In the genomic region with DNA sequence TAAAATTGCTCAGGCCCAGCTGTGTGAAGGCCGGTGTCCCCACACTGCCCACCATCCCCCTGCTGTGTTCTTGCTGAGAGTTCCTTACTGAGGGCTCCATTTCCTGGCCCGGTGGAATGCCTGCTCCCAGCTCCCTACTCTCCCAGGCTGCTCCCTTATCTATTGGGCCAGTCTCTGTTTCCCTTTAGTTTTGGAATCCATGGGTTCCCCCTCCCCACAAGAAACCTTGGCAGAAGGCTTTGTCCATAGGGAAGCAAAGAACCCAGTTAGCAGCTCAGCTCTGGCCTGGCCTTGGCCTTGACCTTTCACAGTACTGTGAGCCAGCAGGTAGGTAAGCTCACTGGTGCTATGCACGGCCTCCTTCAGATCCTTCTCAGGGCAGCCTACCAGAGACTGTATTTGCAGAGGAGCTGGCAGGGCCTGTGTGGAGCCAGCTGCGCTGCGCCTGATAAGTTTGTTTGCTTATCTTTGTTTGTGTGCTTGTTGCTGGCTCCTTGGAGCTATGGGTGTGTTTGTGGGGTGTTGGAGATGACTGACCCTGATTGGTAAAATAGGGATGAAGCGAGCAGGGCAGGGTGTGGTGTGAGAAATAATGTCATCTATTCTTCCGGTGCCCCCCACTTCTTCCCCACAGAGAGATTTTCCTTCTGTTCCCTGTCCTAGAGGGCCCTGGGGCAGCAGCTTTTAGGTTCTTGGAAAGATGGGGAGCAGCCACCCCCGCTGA, we compare ENCODE assay signal across 1 cellular context.
TF ChIP-seq lines count a peak whose summit lies in the region.

No MANE protein-coding gene starts in this region.

TF ChIP-seq in K562, 482 proteins besides CTCF, POLR2A, EP300 and RAD21 (continued from another document and continues in another):
- TF ChIP-seq, protein P1, sequence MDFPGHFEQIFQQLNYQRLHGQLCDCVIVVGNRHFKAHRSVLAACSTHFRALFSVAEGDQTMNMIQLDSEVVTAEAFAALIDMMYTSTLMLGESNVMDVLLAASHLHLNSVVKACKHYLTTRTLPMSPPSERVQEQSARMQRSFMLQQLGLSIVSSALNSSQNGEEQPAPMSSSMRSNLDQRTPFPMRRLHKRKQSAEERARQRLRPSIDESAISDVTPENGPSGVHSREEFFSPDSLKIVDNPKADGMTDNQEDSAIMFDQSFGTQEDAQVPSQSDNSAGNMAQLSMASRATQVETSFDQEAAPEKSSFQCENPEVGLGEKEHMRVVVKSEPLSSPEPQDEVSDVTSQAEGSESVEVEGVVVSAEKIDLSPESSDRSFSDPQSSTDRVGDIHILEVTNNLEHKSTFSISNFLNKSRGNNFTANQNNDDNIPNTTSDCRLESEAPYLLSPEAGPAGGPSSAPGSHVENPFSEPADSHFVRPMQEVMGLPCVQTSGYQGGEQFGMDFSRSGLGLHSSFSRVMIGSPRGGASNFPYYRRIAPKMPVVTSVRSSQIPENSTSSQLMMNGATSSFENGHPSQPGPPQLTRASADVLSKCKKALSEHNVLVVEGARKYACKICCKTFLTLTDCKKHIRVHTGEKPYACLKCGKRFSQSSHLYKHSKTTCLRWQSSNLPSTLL (IDR thresholded peaks at IDR 0.05), result no peak
- TF ChIP-seq, protein P2, sequence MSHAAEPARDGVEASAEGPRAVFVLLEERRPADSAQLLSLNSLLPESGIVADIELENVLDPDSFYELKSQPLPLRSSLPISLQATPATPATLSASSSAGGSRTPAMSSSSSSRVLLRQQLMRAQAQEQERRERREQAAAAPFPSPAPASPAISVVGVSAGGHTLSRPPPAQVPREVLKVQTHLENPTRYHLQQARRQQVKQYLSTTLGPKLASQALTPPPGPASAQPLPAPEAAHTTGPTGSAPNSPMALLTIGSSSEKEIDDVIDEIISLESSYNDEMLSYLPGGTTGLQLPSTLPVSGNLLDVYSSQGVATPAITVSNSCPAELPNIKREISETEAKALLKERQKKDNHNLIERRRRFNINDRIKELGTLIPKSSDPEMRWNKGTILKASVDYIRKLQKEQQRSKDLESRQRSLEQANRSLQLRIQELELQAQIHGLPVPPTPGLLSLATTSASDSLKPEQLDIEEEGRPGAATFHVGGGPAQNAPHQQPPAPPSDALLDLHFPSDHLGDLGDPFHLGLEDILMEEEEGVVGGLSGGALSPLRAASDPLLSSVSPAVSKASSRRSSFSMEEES (CRISPR knock-in tag; IDR thresholded peaks at IDR 0.05), result no peak
- TF ChIP-seq ESRRB (CRISPR knock-in tag; IDR thresholded peaks at IDR 0.05; ENCODE audit: borderline replicate concordance) (no peak), ZNF717 (CRISPR knock-in tag; IDR thresholded peaks at IDR 0.05) (no peak), ETV5 (CRISPR knock-in tag; IDR thresholded peaks at IDR 0.05; ENCODE audit: low read depth) (peak; percentile 68; the same call in 1 of the 2 replicates), ZNF174 (CRISPR knock-in tag; IDR thresholded peaks at IDR 0.05) (no peak), ZNF707 (CRISPR knock-in tag; conservative IDR thresholded peaks at IDR 0.05) (no peak), POLR2H (tag; IDR thresholded peaks at IDR 0.05; ENCODE audit: low read depth) (no peak), NFXL1 (CRISPR knock-in tag; IDR thresholded peaks at IDR 0.05) (no peak), SPI1 (IDR thresholded peaks at IDR 0.05; ENCODE audit: borderline replicate concordance, low read depth, low read length) (no peak), ZC3H4 (CRISPR knock-in tag; IDR thresholded peaks at IDR 0.05; ENCODE audit: borderline replicate concordance) (no peak; the same call in 1 of the 2 replicates), ZNF239 (CRISPR knock-in tag; IDR thresholded peaks at IDR 0.05) (no peak), ZKSCAN3 (CRISPR knock-in tag; IDR thresholded peaks at IDR 0.05) (no peak), U2AF1 (optimal IDR thresholded peaks at IDR 0.05; ENCODE audit: low read depth, low read length) (no peak), MCM2 (IDR thresholded peaks at IDR 0.05; ENCODE audit: low read depth) (no peak), CHD1 (IDR thresholded peaks at IDR 0.05; ENCODE audit: low read length) (no peak), SNIP1 (IDR thresholded peaks at IDR 0.05; ENCODE audit: low read depth) (no peak), TARDBP (IDR thresholded peaks at IDR 0.05) (peak; percentile 63; the same call in 1 of the 2 replicates), ZNF780A (CRISPR knock-in tag; IDR thresholded peaks at IDR 0.05) (no peak), ZNF212 (CRISPR knock-in tag; IDR thresholded peaks at IDR 0.05) (no peak), CBFB (CRISPR knock-in tag; IDR thresholded peaks at IDR 0.05) (no peak), ZBTB17 (CRISPR knock-in tag; IDR thresholded peaks at IDR 0.05) (no peak; the same call in 1 of the 2 replicates), ZNF644 (tag; IDR thresholded peaks at IDR 0.05; ENCODE audit: low read depth) (no peak; the same call in 1 of the 2 replicates), MYC (IDR thresholded peaks at IDR 0.05; ENCODE audit: low read depth, low read length) (peak; percentile 62), MYC (CRISPR knock-in tag; IDR thresholded peaks at IDR 0.05; ENCODE audit: borderline replicate concordance, low read depth) (no peak), U2AF2 (optimal IDR thresholded peaks at IDR 0.05; ENCODE audit: low read depth, low read length) (no peak)
- TF ChIP-seq, protein P3, sequence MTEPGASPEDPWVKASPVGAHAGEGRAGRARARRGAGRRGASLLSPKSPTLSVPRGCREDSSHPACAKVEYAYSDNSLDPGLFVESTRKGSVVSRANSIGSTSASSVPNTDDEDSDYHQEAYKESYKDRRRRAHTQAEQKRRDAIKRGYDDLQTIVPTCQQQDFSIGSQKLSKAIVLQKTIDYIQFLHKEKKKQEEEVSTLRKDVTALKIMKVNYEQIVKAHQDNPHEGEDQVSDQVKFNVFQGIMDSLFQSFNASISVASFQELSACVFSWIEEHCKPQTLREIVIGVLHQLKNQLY (CRISPR knock-in tag; conservative IDR thresholded peaks at IDR 0.05), result 0 out of 4 replicates have a peak, but pooled peaks of 1 of the 2 experiments have one; percentile 34
- TF ChIP-seq, protein P4, sequence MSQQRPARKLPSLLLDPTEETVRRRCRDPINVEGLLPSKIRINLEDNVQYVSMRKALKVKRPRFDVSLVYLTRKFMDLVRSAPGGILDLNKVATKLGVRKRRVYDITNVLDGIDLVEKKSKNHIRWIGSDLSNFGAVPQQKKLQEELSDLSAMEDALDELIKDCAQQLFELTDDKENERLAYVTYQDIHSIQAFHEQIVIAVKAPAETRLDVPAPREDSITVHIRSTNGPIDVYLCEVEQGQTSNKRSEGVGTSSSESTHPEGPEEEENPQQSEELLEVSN (IDR thresholded peaks at IDR 0.05; ENCODE audit: borderline replicate concordance in 1 of 2, extremely low read depth in 1 of 2, insufficient read depth in 1 of 2, insufficient read length in 1 of 2, low read depth in 1 of 2, low read length in 1 of 2, poor library complexity in 1 of 2, severe bottlenecking in 1 of 2), result no peak
- TF ChIP-seq, protein P5, sequence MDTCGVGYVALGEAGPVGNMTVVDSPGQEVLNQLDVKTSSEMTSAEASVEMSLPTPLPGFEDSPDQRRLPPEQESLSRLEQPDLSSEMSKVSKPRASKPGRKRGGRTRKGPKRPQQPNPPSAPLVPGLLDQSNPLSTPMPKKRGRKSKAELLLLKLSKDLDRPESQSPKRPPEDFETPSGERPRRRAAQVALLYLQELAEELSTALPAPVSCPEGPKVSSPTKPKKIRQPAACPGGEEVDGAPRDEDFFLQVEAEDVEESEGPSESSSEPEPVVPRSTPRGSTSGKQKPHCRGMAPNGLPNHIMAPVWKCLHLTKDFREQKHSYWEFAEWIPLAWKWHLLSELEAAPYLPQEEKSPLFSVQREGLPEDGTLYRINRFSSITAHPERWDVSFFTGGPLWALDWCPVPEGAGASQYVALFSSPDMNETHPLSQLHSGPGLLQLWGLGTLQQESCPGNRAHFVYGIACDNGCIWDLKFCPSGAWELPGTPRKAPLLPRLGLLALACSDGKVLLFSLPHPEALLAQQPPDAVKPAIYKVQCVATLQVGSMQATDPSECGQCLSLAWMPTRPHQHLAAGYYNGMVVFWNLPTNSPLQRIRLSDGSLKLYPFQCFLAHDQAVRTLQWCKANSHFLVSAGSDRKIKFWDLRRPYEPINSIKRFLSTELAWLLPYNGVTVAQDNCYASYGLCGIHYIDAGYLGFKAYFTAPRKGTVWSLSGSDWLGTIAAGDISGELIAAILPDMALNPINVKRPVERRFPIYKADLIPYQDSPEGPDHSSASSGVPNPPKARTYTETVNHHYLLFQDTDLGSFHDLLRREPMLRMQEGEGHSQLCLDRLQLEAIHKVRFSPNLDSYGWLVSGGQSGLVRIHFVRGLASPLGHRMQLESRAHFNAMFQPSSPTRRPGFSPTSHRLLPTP (IDR thresholded peaks at IDR 0.05; ENCODE audit: borderline replicate concordance, extremely low read depth, insufficient read length), result no peak
- TF ChIP-seq, protein P6, sequence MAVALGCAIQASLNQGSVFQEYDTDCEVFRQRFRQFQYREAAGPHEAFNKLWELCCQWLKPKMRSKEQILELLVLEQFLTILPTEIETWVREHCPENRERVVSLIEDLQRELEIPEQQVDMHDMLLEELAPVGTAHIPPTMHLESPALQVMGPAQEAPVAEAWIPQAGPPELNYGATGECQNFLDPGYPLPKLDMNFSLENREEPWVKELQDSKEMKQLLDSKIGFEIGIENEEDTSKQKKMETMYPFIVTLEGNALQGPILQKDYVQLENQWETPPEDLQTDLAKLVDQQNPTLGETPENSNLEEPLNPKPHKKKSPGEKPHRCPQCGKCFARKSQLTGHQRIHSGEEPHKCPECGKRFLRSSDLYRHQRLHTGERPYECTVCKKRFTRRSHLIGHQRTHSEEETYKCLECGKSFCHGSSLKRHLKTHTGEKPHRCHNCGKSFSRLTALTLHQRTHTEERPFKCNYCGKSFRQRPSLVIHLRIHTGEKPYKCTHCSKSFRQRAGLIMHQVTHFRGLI (CRISPR knock-in tag; IDR thresholded peaks at IDR 0.05), result no peak
- TF ChIP-seq, protein P7, sequence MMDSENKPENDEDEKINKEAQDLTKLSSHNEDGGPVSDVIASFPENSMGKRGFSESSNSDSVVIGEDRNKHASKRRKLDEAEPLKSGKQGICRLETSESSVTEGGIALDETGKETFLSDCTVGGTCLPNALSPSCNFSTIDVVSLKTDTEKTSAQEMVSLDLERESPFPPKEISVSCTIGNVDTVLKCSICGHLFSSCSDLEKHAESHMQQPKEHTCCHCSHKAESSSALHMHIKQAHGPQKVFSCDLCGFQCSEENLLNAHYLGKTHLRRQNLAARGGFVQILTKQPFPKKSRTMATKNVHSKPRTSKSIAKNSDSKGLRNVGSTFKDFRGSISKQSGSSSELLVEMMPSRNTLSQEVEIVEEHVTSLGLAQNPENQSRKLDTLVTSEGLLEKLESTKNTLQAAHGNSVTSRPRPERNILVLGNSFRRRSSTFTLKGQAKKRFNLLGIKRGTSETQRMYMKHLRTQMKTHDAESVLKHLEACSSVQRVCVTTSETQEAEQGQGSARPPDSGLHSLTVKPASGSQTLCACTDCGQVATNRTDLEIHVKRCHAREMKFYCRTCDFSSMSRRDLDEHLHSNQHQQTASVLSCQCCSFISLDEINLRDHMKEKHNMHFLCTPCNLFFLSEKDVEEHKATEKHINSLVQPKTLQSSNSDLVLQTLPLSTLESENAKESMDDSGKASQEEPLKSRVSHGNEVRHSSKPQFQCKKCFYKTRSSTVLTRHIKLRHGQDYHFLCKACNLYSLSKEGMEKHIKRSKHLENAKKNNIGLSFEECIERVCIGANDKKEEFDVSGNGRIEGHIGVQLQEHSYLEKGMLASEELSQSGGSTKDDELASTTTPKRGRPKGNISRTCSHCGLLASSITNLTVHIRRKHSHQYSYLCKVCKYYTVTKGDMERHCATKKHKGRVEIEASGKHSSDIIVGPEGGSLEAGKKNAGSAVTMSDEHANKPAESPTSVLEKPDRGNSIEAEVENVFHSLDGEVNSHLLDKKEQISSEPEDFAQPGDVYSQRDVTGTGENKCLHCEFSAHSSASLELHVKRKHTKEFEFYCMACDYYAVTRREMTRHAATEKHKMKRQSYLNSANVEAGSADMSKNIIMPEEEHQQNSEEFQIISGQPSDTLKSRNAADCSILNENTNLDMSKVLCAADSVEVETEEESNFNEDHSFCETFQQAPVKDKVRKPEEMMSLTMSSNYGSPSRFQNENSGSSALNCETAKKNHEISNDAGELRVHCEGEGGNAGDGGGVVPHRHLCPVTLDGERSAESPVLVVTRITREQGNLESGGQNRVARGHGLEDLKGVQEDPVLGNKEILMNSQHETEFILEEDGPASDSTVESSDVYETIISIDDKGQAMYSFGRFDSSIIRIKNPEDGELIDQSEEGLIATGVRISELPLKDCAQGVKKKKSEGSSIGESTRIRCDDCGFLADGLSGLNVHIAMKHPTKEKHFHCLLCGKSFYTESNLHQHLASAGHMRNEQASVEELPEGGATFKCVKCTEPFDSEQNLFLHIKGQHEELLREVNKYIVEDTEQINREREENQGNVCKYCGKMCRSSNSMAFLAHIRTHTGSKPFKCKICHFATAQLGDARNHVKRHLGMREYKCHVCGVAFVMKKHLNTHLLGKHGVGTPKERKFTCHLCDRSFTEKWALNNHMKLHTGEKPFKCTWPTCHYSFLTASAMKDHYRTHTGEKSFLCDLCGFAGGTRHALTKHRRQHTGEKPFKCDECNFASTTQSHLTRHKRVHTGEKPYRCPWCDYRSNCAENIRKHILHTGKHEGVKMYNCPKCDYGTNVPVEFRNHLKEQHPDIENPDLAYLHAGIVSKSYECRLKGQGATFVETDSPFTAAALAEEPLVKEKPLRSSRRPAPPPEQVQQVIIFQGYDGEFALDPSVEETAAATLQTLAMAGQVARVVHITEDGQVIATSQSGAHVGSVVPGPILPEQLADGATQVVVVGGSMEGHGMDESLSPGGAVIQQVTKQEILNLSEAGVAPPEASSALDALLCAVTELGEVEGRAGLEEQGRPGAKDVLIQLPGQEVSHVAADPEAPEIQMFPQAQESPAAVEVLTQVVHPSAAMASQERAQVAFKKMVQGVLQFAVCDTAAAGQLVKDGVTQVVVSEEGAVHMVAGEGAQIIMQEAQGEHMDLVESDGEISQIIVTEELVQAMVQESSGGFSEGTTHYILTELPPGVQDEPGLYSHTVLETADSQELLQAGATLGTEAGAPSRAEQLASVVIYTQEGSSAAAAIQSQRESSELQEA (IDR thresholded peaks at IDR 0.05; ENCODE audit: low read depth), result no peak
- TF ChIP-seq, protein P8, sequence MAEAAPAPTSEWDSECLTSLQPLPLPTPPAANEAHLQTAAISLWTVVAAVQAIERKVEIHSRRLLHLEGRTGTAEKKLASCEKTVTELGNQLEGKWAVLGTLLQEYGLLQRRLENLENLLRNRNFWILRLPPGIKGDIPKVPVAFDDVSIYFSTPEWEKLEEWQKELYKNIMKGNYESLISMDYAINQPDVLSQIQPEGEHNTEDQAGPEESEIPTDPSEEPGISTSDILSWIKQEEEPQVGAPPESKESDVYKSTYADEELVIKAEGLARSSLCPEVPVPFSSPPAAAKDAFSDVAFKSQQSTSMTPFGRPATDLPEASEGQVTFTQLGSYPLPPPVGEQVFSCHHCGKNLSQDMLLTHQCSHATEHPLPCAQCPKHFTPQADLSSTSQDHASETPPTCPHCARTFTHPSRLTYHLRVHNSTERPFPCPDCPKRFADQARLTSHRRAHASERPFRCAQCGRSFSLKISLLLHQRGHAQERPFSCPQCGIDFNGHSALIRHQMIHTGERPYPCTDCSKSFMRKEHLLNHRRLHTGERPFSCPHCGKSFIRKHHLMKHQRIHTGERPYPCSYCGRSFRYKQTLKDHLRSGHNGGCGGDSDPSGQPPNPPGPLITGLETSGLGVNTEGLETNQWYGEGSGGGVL (CRISPR knock-in tag; IDR thresholded peaks at IDR 0.05), result no peak
- TF ChIP-seq, protein P9, sequence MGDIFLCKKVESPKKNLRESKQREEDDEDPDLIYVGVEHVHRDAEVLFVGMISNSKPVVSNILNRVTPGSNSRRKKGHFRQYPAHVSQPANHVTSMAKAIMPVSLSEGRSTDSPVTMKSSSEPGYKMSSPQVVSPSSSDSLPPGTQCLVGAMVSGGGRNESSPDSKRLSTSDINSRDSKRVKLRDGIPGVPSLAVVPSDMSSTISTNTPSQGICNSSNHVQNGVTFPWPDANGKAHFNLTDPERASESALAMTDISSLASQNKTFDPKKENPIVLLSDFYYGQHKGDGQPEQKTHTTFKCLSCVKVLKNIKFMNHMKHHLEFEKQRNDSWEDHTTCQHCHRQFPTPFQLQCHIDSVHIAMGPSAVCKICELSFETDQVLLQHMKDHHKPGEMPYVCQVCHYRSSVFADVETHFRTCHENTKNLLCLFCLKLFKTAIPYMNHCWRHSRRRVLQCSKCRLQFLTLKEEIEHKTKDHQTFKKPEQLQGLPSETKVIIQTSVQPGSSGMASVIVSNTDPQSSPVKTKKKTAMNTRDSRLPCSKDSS (IDR thresholded peaks at IDR 0.05; ENCODE audit: low read depth, partially characterized antibody), result no peak
